1 cellular context compared by ENCODE assay signal in the genomic region with DNA sequence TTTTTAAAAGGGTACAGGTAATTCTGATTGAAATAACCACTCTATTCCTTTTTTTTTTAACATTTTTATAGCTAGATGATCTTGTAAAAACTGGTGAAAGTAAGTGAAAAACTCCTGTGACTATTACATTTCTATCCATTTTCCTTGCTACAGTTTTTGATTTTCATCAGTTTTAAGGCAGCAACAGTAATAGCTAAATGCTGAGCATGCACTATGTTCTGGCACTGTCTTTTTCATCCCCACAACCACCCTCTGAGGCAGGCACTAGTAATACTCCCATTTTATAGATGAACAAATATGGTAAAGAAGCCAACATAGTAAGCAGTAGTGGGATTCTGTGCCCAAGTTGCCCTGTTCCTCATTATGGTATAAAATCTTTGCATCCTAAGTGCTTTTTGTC.
A peak's percentile ranks its signal among the peaks of the same experiment; 100 is the strongest.
TF ChIP-seq lines count a peak whose summit lies in the region.

No MANE protein-coding gene starts in this region.

TF ChIP-seq in IMR-90, 13 proteins besides CTCF, POLR2A, EP300 and RAD21:
- TF ChIP-seq MAFK (IDR thresholded peaks at IDR 0.05; ENCODE audit: low read depth, low read length) (peak; percentile 46; the same call in 1 of the 2 replicates), BHLHE40 (IDR thresholded peaks at IDR 0.05; ENCODE audit: low read depth, low read length) (no peak)
